Comparison of ENCODE assay signal across 9 cellular contexts in the genomic region with DNA sequence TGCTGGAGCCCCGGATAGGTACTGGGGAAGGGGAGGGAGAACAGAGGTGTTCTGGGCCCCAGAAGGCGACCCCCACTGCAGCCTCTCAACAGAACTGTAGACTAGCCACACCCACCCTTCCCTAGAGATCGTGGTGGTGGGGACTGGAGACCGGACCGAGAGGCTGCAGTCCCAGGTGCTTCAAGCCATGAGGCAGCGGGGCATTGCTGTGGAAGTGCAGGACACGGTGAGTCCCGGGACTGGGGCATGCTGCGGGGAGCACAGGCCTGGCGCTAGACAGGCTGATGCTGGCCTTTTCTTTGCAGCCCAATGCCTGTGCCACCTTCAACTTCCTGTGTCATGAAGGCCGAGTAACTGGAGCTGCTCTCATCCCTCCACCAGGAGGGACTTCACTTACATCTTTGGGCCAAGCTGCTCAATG. TPM values are rescaled to one million over a fixed set of nuclear protein-coding genes. Genes with fewer than 3 reads are reported as not detected.
DNase-seq lines count a peak whose midpoint lies in the region; ATAC-seq and TF ChIP-seq lines count a peak whose summit lies in the region.
"Had no signal": no experiment of that assay in that cellular context is flagged by ENCODE, and none has a peak within 500 bp of the region (broad histone marks: within the 10 kb centered on the region; RNA-seq: fewer than 3 reads in every experiment).

No MANE protein-coding gene starts in this region.

- no peaks in the 10 kb centered on the region for H3K27me3 Mint-ChIP-seq in activated CD8-positive, alpha-beta T cell treated with anti-CD3 and anti-CD28 coated beads, Interleukin-2, amount 10 ng/mL, durations not matched to agents 7 days and 5 days (ENCODE audit: low read depth)
- H3K27me3 Mint-ChIP-seq in immature natural killer cell (ENCODE audit: low read depth in 3 of 3) = peaks cover 5 to 16% (median 6%) of the 10 kb centered on the region in 3 donors

- H3K27ac ChIP-seq in heart left ventricle (peak overlapping the region in 11 of 12 donors; percentile 99 to 100 (median 100)), suprapubic skin (peak overlapping the region; percentile 100)

- ATAC-seq in heart left ventricle (no peak), left cardiac atrium (no peak)
- no peak for ATAC-seq in activated CD8-positive, alpha-beta T cell treated with anti-CD3 and anti-CD28 coated beads, Interleukin-2, amount 10 ng/mL, durations not matched to agents 7 days and 5 days
- ATAC-seq: left colon had no signal

- peak overlapping the region; percentile 97 for H3K4me3 Mint-ChIP-seq in activated CD8-positive, alpha-beta T cell treated with anti-CD3 and anti-CD28 coated beads, Interleukin-2, amount 10 ng/mL, durations not matched to agents 7 days and 5 days
- H3K4me3 Mint-ChIP-seq in immature natural killer cell = peak overlapping the region; percentile 91 to 97 (median 94)

- no peak for TF ChIP-seq EP300 in suprapubic skin (IDR thresholded peaks at IDR 0.05)

- H3K36me3 ChIP-seq in heart left ventricle (peaks cover 0 to 50% (median 46%) of the 10 kb centered on the region in 9 donors), suprapubic skin (peaks cover 41% of the 10 kb centered on the region)

- TF ChIP-seq CTCF in heart left ventricle (IDR thresholded peaks at IDR 0.05) = no peak
- TF ChIP-seq CTCF in suprapubic skin (IDR thresholded peaks at IDR 0.05) = no peak

- H3K4me1 ChIP-seq in heart left ventricle (peaks cover 0 to 68% (median 35%) of the 10 kb centered on the region in 12 donors), suprapubic skin (peaks cover 52% of the 10 kb centered on the region)

- H3K9me3 ChIP-seq in heart left ventricle (no peaks in the 10 kb centered on the region), suprapubic skin (no peaks in the 10 kb centered on the region)

- CTCF ChIA-PET in activated CD8-positive, alpha-beta T cell treated with anti-CD3 and anti-CD28 coated beads, Interleukin-2, amount 10 ng/mL, durations not matched to agents 7 days and 5 days (lab: Charles Lee) = interaction anchor here (0.9 to 19.2 kb wide), 8 partner anchors 9 to 587 kb away, joined by 3 to 319 read pairs (median 16); a partner anchor contains a TSS

- H3K27me3 ChIP-seq in heart left ventricle (no peaks in the 10 kb centered on the region), suprapubic skin (no peaks in the 10 kb centered on the region)

- no peaks in the 10 kb centered on the region for H3K9me3 Mint-ChIP-seq in activated CD8-positive, alpha-beta T cell treated with anti-CD3 and anti-CD28 coated beads, Interleukin-2, amount 10 ng/mL, durations not matched to agents 7 days and 5 days (ENCODE audit: insufficient read depth)
- H3K9me3 Mint-ChIP-seq in immature natural killer cell = no peaks in the 10 kb centered on the region

- peak in 1 of 5 donors; percentile 29 for DNase-seq in heart left ventricle
- DNase-seq in left cardiac atrium = no peak
- peak; percentile 27 for DNase-seq in activated CD8-positive, alpha-beta T cell treated with anti-CD3 and anti-CD28 coated beads, Interleukin-2, amount 10 ng/mL, durations not matched to agents 7 days and 5 days
- DNase-seq in immature natural killer cell = no peak
- DNase-seq in suprapubic skin (ENCODE audit: low spot score in 2 of 2) = peak in 1 of 2 donors; percentile 65
- no peak for DNase-seq in NCI-H345 treated with DMSO at 0.1 percent for 48 hours (lab: John Stamatoyannopoulos, UW; ENCODE audit: unreplicated experiment)
- no peak for DNase-seq in LoVo (ENCODE audit: low spot score)
- DNase-seq in NCI-H1930 (lab: John Stamatoyannopoulos, UW) = no peak

- intact Hi-C loops in heart left ventricle (cut with DNase I) (loop anchor here in 1 of 10 donors (10.0 kb wide), 1 partner anchor 72 kb away; a partner anchor contains a TSS), left cardiac atrium (cut with DNase I) (no loop called here)

- H3K36me3 Mint-ChIP-seq in activated CD8-positive, alpha-beta T cell treated with anti-CD3 and anti-CD28 coated beads, Interleukin-2, amount 10 ng/mL, durations not matched to agents 7 days and 5 days (ENCODE audit: low read depth) = peaks cover 61% of the 10 kb centered on the region
- peaks cover 0 to 14% (median 0%) of the 10 kb centered on the region in 3 donors for H3K36me3 Mint-ChIP-seq in immature natural killer cell

- H3K4me1 Mint-ChIP-seq in activated CD8-positive, alpha-beta T cell treated with anti-CD3 and anti-CD28 coated beads, Interleukin-2, amount 10 ng/mL, durations not matched to agents 7 days and 5 days (ENCODE audit: low read depth) = peaks cover 60% of the 10 kb centered on the region
- H3K4me1 Mint-ChIP-seq in immature natural killer cell = peaks cover 44 to 47% of the 10 kb centered on the region in 2 donors

- H3K4me3 ChIP-seq in heart left ventricle (peak overlapping the region; percentile 76 to 100 (median 92)), suprapubic skin (peak overlapping the region; percentile 95)

- no peak for TF ChIP-seq POLR2A in heart left ventricle (IDR thresholded peaks at IDR 0.05)
- no peak for TF ChIP-seq POLR2A in suprapubic skin (IDR thresholded peaks at IDR 0.05)

- peak overlapping the region; percentile 99 for H3K27ac Mint-ChIP-seq in activated CD8-positive, alpha-beta T cell treated with anti-CD3 and anti-CD28 coated beads, Interleukin-2, amount 10 ng/mL, durations not matched to agents 7 days and 5 days
- H3K27ac Mint-ChIP-seq in immature natural killer cell = peak overlapping the region; percentile 91 to 98 (median 96)

- 22 to 29% (median 26%) methylated on average over 9 to 11 of the region's 11 CpGs for WGBS in heart left ventricle, 4 donors
- WGBS in suprapubic skin = 21% methylated on average over 8 of the region's 11 CpGs

- POLR2A ChIA-PET in activated CD8-positive, alpha-beta T cell treated with anti-CD3 and anti-CD28 coated beads, Interleukin-2, amount 10 ng/mL, durations not matched to agents 7 days and 5 days (lab: Charles Lee) = interaction anchor here (1.1 to 8.2 kb wide), 12 partner anchors 10 to 394 kb away, joined by 3 to 160 read pairs (median 6); a partner anchor contains a TSS

RNA-seq across cellular contexts. Expression of a gene that starts 0.8 kb away (rescaled TPM):
- total RNA-seq in heart left ventricle = 100 to 1,000 TPM; 140 to 308 (median 160) TPM
- 100 to 1,000 TPM; 119 to 273 TPM for polyA plus RNA-seq in heart left ventricle
- total RNA-seq in left cardiac atrium = 100 to 1,000 TPM; 135 to 138 TPM
- total RNA-seq in activated CD8-positive, alpha-beta T cell treated with anti-CD3 and anti-CD28 coated beads, Interleukin-2, amount 10 ng/mL, durations not matched to agents 7 days and 5 days = 10 to 100 TPM; 92.1 to 93.7 TPM
- 100 to 1,000 TPM; 118 to 204 (median 142) TPM for polyA plus RNA-seq in immature natural killer cell
- total RNA-seq in suprapubic skin = 100 to 1,000 TPM in 1 of 4 donors, 10 to 100 TPM in 3; 45.0 to 104 (median 63.1) TPM

RNA-seq across cellular contexts. Expression of a gene that starts 4.4 kb away (rescaled TPM):
- total RNA-seq in heart left ventricle = 10 to 100 TPM in 8 of 9 donors, 1 to 10 TPM in 1; 8.1 to 24.7 (median 14.9) TPM
- polyA plus RNA-seq in heart left ventricle = 10 to 100 TPM in 1 of 2 donors, 1 to 10 TPM in 1; 6.8 to 13.3 TPM
- 10 to 100 TPM in 1 of 2 donors, 1 to 10 TPM in 1; 9.8 to 10.1 TPM for total RNA-seq in left cardiac atrium
- 10 to 100 TPM; 24.7 to 25.4 TPM for total RNA-seq in activated CD8-positive, alpha-beta T cell treated with anti-CD3 and anti-CD28 coated beads, Interleukin-2, amount 10 ng/mL, durations not matched to agents 7 days and 5 days
- polyA plus RNA-seq in immature natural killer cell = 10 to 100 TPM; 17.1 to 26.9 (median 21.8) TPM
- total RNA-seq in suprapubic skin = 10 to 100 TPM; 44.3 to 55.4 (median 50.7) TPM

RNA-seq across cellular contexts. Expression of a gene that starts 6.4 kb away (rescaled TPM):
- total RNA-seq in heart left ventricle (10 to 100 TPM; 43.9 to 87.8 (median 55.4) TPM), left cardiac atrium (10 to 100 TPM; 60.2 to 71.3 TPM), suprapubic skin (100 to 1,000 TPM; 184 to 355 (median 229) TPM)
- polyA plus RNA-seq in heart left ventricle (100 to 1,000 TPM in 1 of 2 donors, 10 to 100 TPM in 1; 35.9 to 116 TPM), immature natural killer cell (10 to 100 TPM; 44.8 to 52.6 (median 52.0) TPM)
- 100 to 1,000 TPM; 227 to 229 TPM for total RNA-seq in activated CD8-positive, alpha-beta T cell treated with anti-CD3 and anti-CD28 coated beads, Interleukin-2, amount 10 ng/mL, durations not matched to agents 7 days and 5 days

RNA-seq across cellular contexts. Expression of a gene that starts 15.6 kb away (rescaled TPM):
- total RNA-seq in heart left ventricle = 10 to 100 TPM; 56.2 to 91.2 (median 80.7) TPM
- polyA plus RNA-seq in heart left ventricle = 10 to 100 TPM; 68.9 to 73.6 TPM
- 10 to 100 TPM; 76.1 to 77.1 TPM for total RNA-seq in left cardiac atrium
- total RNA-seq in activated CD8-positive, alpha-beta T cell treated with anti-CD3 and anti-CD28 coated beads, Interleukin-2, amount 10 ng/mL, durations not matched to agents 7 days and 5 days = 100 to 1,000 TPM; 134 to 140 TPM
- 100 to 1,000 TPM in 1 of 3 donors, 10 to 100 TPM in 2; 56.8 to 114 (median 70.6) TPM for polyA plus RNA-seq in immature natural killer cell
- total RNA-seq in suprapubic skin = 100 to 1,000 TPM in 1 of 4 donors, 10 to 100 TPM in 3; 49.1 to 105 (median 55.5) TPM

RNA-seq across cellular contexts. Expression of a gene that starts 32.7 kb away (rescaled TPM):
- total RNA-seq in heart left ventricle (10 to 100 TPM; 22.1 to 42.7 (median 34.0) TPM), left cardiac atrium (10 to 100 TPM; 32.8 to 33.9 TPM), suprapubic skin (10 to 100 TPM; 18.5 to 57.2 (median 27.9) TPM)
- polyA plus RNA-seq in heart left ventricle (10 to 100 TPM; 19.0 to 27.0 TPM), immature natural killer cell (10 to 100 TPM; 16.8 to 26.8 (median 24.9) TPM)
- 10 to 100 TPM; 35.2 to 39.6 TPM for total RNA-seq in activated CD8-positive, alpha-beta T cell treated with anti-CD3 and anti-CD28 coated beads, Interleukin-2, amount 10 ng/mL, durations not matched to agents 7 days and 5 days
